In genomic region chr11:72587696-72588095, GRCh38 we compare ENCODE assay signal across 20 cellular contexts.
"Had no signal": no experiment of that assay in that cellular context is flagged by ENCODE, and none has a peak within 500 bp of the region (broad histone marks: within the 10 kb centered on the region; RNA-seq: fewer than 3 reads in every experiment).

No MANE protein-coding gene starts in this region.

- H3K9me3 ChIP-seq: body of pancreas, tibial nerve had no signal

- H3K27ac ChIP-seq: body of pancreas, cardiac muscle cell, tibial nerve, VCaP had no signal

- H3K4me3 Mint-ChIP-seq: activated naive CD8-positive, alpha-beta T cell; mesothelial cell of epicardium had no signal

- ATAC-seq: body of pancreas; esophagus mucosa; naive thymus-derived CD4-positive, alpha-beta T cell had no signal

- H3K27ac Mint-ChIP-seq: activated naive CD8-positive, alpha-beta T cell; mesothelial cell of epicardium; progenitor cell of endocrine pancreas had no signal

- DNase-seq: activated CD4-positive, alpha-beta T cell treated with anti-CD3 and anti-CD28 coated beads for 4 hours; activated CD4-positive, alpha-beta T cell treated with anti-CD3 and anti-CD28 coated beads, Interleukin-2, amount 50 U/mL, for 4 hours; activated effector memory CD4-positive, alpha-beta T cell treated with Interleukin-2 at 50 U/mL for 16 hours; activated naive CD4-positive, alpha-beta T cell treated with Interleukin-2 at 50 U/mL for 16 hours; anterior cingulate cortex; body of pancreas; cortex of kidney; foreskin fibroblast; naive thymus-derived CD4-positive, alpha-beta T cell; stimulated activated CD4-positive, alpha-beta T cell treated with anti-CD3 and anti-CD28 coated beads, Interleukin-15, amount 100 ng/mL, for 24 hours; stimulated activated naive CD4-positive, alpha-beta T cell treated with Interleukin-2 at 50 U/mL for 16 hours; T-helper 9 cell had no signal

- H3K36me3 Mint-ChIP-seq: mesothelial cell of epicardium had no signal

- H3K4me3 ChIP-seq: body of pancreas, cardiac muscle cell, smooth muscle cell, tibial nerve had no signal

- H3K36me3 ChIP-seq: cardiac muscle cell had no signal

- H3K9me3 Mint-ChIP-seq: mesothelial cell of epicardium had no signal
